7 cellular contexts compared by ENCODE assay signal in genomic region chr11:315516-315994, GRCh38. TPM values are rescaled to one million over a fixed set of nuclear protein-coding genes. Genes with fewer than 3 reads are reported as not detected.
DNase-seq lines count a peak whose midpoint lies in the region; ATAC-seq and TF ChIP-seq lines count a peak whose summit lies in the region.

No MANE protein-coding gene starts in this region.

- peak overlapping the region; percentile 70 for H3K4me3 ChIP-seq in GM23338
- H3K4me3 ChIP-seq in spleen = peak overlapping the region; percentile 64 to 89 (median 68)

- H3K9me2 ChIP-seq in GM23338 (ENCODE audit: insufficient read depth) = no peaks in the 10 kb centered on the region

- H3K4me1 Mint-ChIP-seq in GM23338 (peaks cover 60% of the 10 kb centered on the region), immature natural killer cell (peaks cover 57 to 58% of the 10 kb centered on the region in 2 donors)
- H3K4me1 Mint-ChIP-seq in activated T-helper 17 cell treated with anti-CD3 and anti-CD28 coated beads, Interleukin-2, amount 50 U/mL, for 72 hours = peaks cover 29% of the 10 kb centered on the region

- TF ChIP-seq CTCF in GM23338 (conservative IDR thresholded peaks at IDR 0.05; ENCODE audit: low read depth in 2 of 2) = no peak
- TF ChIP-seq CTCF in spleen (IDR thresholded peaks at IDR 0.05 in 8 of 11, conservative IDR thresholded peaks at IDR 0.05 in 3 of 11) = no peak

- intact Hi-C loops in spleen (cut with DNase I; ENCODE audit: low total_unique reads) = no loop called here

- H3K4me3 Mint-ChIP-seq in GM23338 (peak overlapping the region; percentile 91), immature natural killer cell (peak overlapping the region; percentile 93 to 98 (median 94))
- peak overlapping the region; percentile 91 for H3K4me3 Mint-ChIP-seq in activated T-helper 17 cell treated with anti-CD3 and anti-CD28 coated beads, Interleukin-2, amount 50 U/mL, for 72 hours

- peak overlapping the region; percentile 84 for H3K4me2 ChIP-seq in GM23338

- no peaks in the 10 kb centered on the region for H3K9me3 Mint-ChIP-seq in GM23338
- no peaks in the 10 kb centered on the region for H3K9me3 Mint-ChIP-seq in activated T-helper 17 cell treated with anti-CD3 and anti-CD28 coated beads, Interleukin-2, amount 50 U/mL, for 72 hours
- H3K9me3 Mint-ChIP-seq in immature natural killer cell = no peaks in the 10 kb centered on the region

- H3F3A ChIP-seq in GM23338 (replicated peaks; ENCODE audit: low read depth) = peaks cover 27% of the 10 kb centered on the region

- no peak overlapping the region for H3K27ac Mint-ChIP-seq in GM23338
- H3K27ac Mint-ChIP-seq in activated T-helper 17 cell treated with anti-CD3 and anti-CD28 coated beads, Interleukin-2, amount 50 U/mL, for 72 hours = peak overlapping the region; percentile 89
- peak overlapping the region; percentile 94 to 99 (median 98) for H3K27ac Mint-ChIP-seq in immature natural killer cell

- no peak overlapping the region for H3K27ac ChIP-seq in GM23338 (ENCODE audit: low read depth)
- peak overlapping the region; percentile 84 to 98 (median 96) for H3K27ac ChIP-seq in spleen

- DNase-seq in GM23338 (ENCODE audit: low spot score) (no peak), immature natural killer cell (no peak), spleen (peak; percentile 84), SKM-1 treated with dmso at 0.1 percent for 144 hours (lab: John Stamatoyannopoulos, UW; ENCODE audit: unreplicated experiment) (no peak), NCI-H146 treated with DMSO at 0.1 percent for 48 hours (lab: John Stamatoyannopoulos, UW; ENCODE audit: unreplicated experiment) (no peak)

- H3K36me3 Mint-ChIP-seq in GM23338 (ENCODE audit: low read depth) (peaks cover 8% of the 10 kb centered on the region; the same call in 2 of the 3 replicates), immature natural killer cell (peaks cover 4 to 29% (median 20%) of the 10 kb centered on the region in 3 donors)
- peaks cover 48% of the 10 kb centered on the region for H3K36me3 Mint-ChIP-seq in activated T-helper 17 cell treated with anti-CD3 and anti-CD28 coated beads, Interleukin-2, amount 50 U/mL, for 72 hours (ENCODE audit: low read depth)

- H3K36me3 ChIP-seq in GM23338 (ENCODE audit: insufficient read depth) (no peaks in the 10 kb centered on the region), spleen (peaks cover 0 to 22% (median 8%) of the 10 kb centered on the region in 6 donors)

- ATAC-seq in GM23338 (no peak), HG02759 (IDR thresholded peaks at IDR 0.05; ENCODE audit: unreplicated experiment) (no peak)
- ATAC-seq in activated T-helper 17 cell treated with anti-CD3 and anti-CD28 coated beads, Interleukin-2, amount 50 U/mL, for 72 hours (replicated peaks) = no peak

- WGBS in spleen, 5 donors = 49 to 80% (median 72%) methylated on average over 25 to 32 of the region's 32 CpGs

- H3K27me3 ChIP-seq in GM23338 (ENCODE audit: insufficient read depth) (peaks cover 4% of the 10 kb centered on the region; the same call in 1 of the 2 replicates), spleen (replicated peaks in 1 of 7) (peaks cover 0 to 5% (median 0%) of the 10 kb centered on the region in 7 donors)

- peaks cover 20% of the 10 kb centered on the region for H3K27me3 Mint-ChIP-seq in GM23338 (ENCODE audit: insufficient read depth, low read depth, poor library complexity)
- H3K27me3 Mint-ChIP-seq in activated T-helper 17 cell treated with anti-CD3 and anti-CD28 coated beads, Interleukin-2, amount 50 U/mL, for 72 hours = no peaks in the 10 kb centered on the region
- H3K27me3 Mint-ChIP-seq in immature natural killer cell (ENCODE audit: low read depth in 3 of 3) = peaks cover 19 to 41% (median 29%) of the 10 kb centered on the region in 3 donors

- H3K9me3 ChIP-seq in spleen = no peaks in the 10 kb centered on the region

- H4K20me1 ChIP-seq in GM23338 (replicated peaks; ENCODE audit: insufficient read depth) = peaks cover 10% of the 10 kb centered on the region

- H3K4me1 ChIP-seq in GM23338 (ENCODE audit: insufficient read depth) (peaks cover 48% of the 10 kb centered on the region), spleen (peaks cover 27 to 75% (median 58%) of the 10 kb centered on the region in 6 donors)

- H2AFZ ChIP-seq in GM23338 = no peak overlapping the region

- TF ChIP-seq POLR2A in spleen (IDR thresholded peaks at IDR 0.05) = no peak

- peaks cover 23% of the 10 kb centered on the region for H3K79me2 ChIP-seq in GM23338 (replicated peaks; ENCODE audit: insufficient read depth)

TF ChIP-seq in GM23338, 12 proteins besides CTCF, POLR2A, EP300 and RAD21:
- TF ChIP-seq POLR2AphosphoS5 (IDR thresholded peaks at IDR 0.05; ENCODE audit: low read depth) (peak; percentile 5; the same call in 1 of the 2 replicates), REST (IDR thresholded peaks at IDR 0.05; ENCODE audit: unreplicated experiment) (no peak)

RNA-seq across cellular contexts. Expression of gene IFITM1, which starts 1.7 kb away (rescaled TPM):
- 396 and 409 TPM in 2 replicates for total RNA-seq in GM23338 (2014; rRNA removed; shearing (Covaris generic))
- polyA plus RNA-seq in GM23338 (2016; fragmentation: Nextera tagmentation; extraction: Ambion mirVana) (1,180 and 1,194 TPM in 2 replicates), immature natural killer cell (1,000 to 10,000 TPM; 2,792 to 4,533 (median 3,562) TPM), spleen (100 to 1,000 TPM; 314 to 496 (median 327) TPM)
- 10 to 100 TPM; 95.7 to 97.1 TPM for total RNA-seq in activated T-helper 17 cell treated with anti-CD3 and anti-CD28 coated beads, Interleukin-2, amount 50 U/mL, for 72 hours
- 100 to 1,000 TPM; 333 to 670 (median 510) TPM for total RNA-seq in spleen

RNA-seq across cellular contexts. Expression of gene IFITM3, which starts 5.1 kb away (rescaled TPM):
- total RNA-seq in GM23338 (2014; rRNA removed; shearing (Covaris generic)) = 72.4 and 82.3 TPM in 2 replicates
- polyA plus RNA-seq in GM23338 (2016; fragmentation: Nextera tagmentation; extraction: Ambion mirVana) (829 and 840 TPM in 2 replicates), immature natural killer cell (100 to 1,000 TPM; 138 to 675 (median 423) TPM), spleen (100 to 1,000 TPM; 391 to 618 (median 599) TPM)
- 10 to 100 TPM in 1 of 2 donors, 1 to 10 TPM in 1; 2.7 to 26.0 TPM for total RNA-seq in activated T-helper 17 cell treated with anti-CD3 and anti-CD28 coated beads, Interleukin-2, amount 50 U/mL, for 72 hours
- total RNA-seq in spleen = 100 to 1,000 TPM; 314 to 942 (median 472) TPM

RNA-seq across cellular contexts. Expression of gene IFITM2, which starts 7.9 kb away (rescaled TPM):
- total RNA-seq in GM23338 (2014; rRNA removed; shearing (Covaris generic)) = 57.3 and 91.2 TPM in 2 replicates
- polyA plus RNA-seq in GM23338 (2016; fragmentation: Nextera tagmentation; extraction: Ambion mirVana) = 857 and 906 TPM in 2 replicates
- total RNA-seq in activated T-helper 17 cell treated with anti-CD3 and anti-CD28 coated beads, Interleukin-2, amount 50 U/mL, for 72 hours = 100 to 1,000 TPM; 187 to 261 TPM
- 1,000 to 10,000 TPM; 4,348 to 7,867 (median 6,958) TPM for polyA plus RNA-seq in immature natural killer cell
- 1,000 to 10,000 TPM in 4 of 7 donors, 100 to 1,000 TPM in 3; 507 to 1,635 (median 1,062) TPM for total RNA-seq in spleen
- polyA plus RNA-seq in spleen = 1,000 to 10,000 TPM in 1 of 3 donors, 100 to 1,000 TPM in 2; 680 to 1,006 (median 885) TPM

RNA-seq across cellular contexts. Expression of gene IFITM5, which starts 16.2 kb away (rescaled TPM):
- total RNA-seq in GM23338 (2014; rRNA removed; shearing (Covaris generic)) = not detected in 2 replicates
- polyA plus RNA-seq in GM23338 (2016; fragmentation: Nextera tagmentation; extraction: Ambion mirVana) (0.42 TPM in 1 of 2 replicates, not detected in the other), immature natural killer cell (not detected), spleen (not detected)
- total RNA-seq in activated T-helper 17 cell treated with anti-CD3 and anti-CD28 coated beads, Interleukin-2, amount 50 U/mL, for 72 hours = not detected
- not detected for total RNA-seq in spleen

RNA-seq across cellular contexts. Expression of gene PGGHG, which starts 26.6 kb away (rescaled TPM):
- 45.4 and 55.8 TPM in 2 replicates for total RNA-seq in GM23338 (2014; rRNA removed; shearing (Covaris generic))
- polyA plus RNA-seq in GM23338 (2016; fragmentation: Nextera tagmentation; extraction: Ambion mirVana) = 18.1 and 24.9 TPM in 2 replicates
- total RNA-seq in activated T-helper 17 cell treated with anti-CD3 and anti-CD28 coated beads, Interleukin-2, amount 50 U/mL, for 72 hours = 100 to 1,000 TPM in 1 of 2 donors, 10 to 100 TPM in 1; 31.7 to 196 TPM
- 10 to 100 TPM in 2 of 3 donors, 1 to 10 TPM in 1; 8.1 to 17.4 (median 11.4) TPM for polyA plus RNA-seq in immature natural killer cell
- 100 to 1,000 TPM in 6 of 7 donors, 10 to 100 TPM in 1; 53.4 to 182 (median 128) TPM for total RNA-seq in spleen
- polyA plus RNA-seq in spleen = 100 to 1,000 TPM; 127 to 250 (median 134) TPM
